ENCODE assay signal across 8 cellular contexts in the genomic region with DNA sequence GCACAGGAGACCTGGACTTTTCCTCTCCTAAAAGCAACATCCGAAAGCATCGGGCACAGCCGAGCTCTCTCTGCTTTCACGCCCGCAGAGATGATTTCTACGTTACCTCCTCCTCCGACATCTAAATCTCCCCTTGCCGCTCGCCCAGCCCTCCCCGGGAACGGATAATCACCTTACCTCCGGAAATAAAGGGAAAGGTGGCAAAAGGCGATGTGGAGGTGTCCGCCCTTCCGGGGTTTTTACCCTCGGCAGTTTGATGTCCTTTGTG. TPM values are rescaled to one million over a fixed set of nuclear protein-coding genes. Genes with fewer than 3 reads are reported as not detected.
DNase-seq lines count a peak whose midpoint lies in the region; TF ChIP-seq lines count a peak whose summit lies in the region.

No MANE protein-coding gene starts in this region.

- peak overlapping the region; percentile 95 for H3K4ac ChIP-seq in trophoblast cell (ENCODE audit: low read depth, low read length)

- H3K27ac ChIP-seq in esophagus muscularis mucosa (replicated peaks in 1 of 4) (peak overlapping the region; percentile 91 to 94 (median 93)), trophoblast cell (ENCODE audit: low read depth, low read length) (peak overlapping the region; percentile 93)

- H3K4me1 ChIP-seq in esophagus muscularis mucosa (peaks cover 21 to 64% (median 49%) of the 10 kb centered on the region in 4 donors), trophoblast cell (ENCODE audit: control insufficient read depth in 1 of 2, insufficient read depth in 2 of 2, low read length in 2 of 2) (peaks cover 2 to 6% of the 10 kb centered on the region in 2 experiments)

- peak overlapping the region; percentile 96 for H2BK5ac ChIP-seq in trophoblast cell (ENCODE audit: low read depth, low read length, poor library complexity)

- POLR2A ChIA-PET in GM10248 (lab: Yijun Ruan, JAX) = interaction anchor here (0.8 to 1.4 kb wide), 6 partner anchors 88 to 143 kb away, joined by 3 to 4 read pairs (median 3); no protein-coding TSS in a partner anchor

- H3K4me2 ChIP-seq in trophoblast cell (ENCODE audit: low read length) = peak overlapping the region; percentile 88

- H3K27me3 ChIP-seq in esophagus muscularis mucosa = no peaks in the 10 kb centered on the region
- no peaks in the 10 kb centered on the region for H3K27me3 ChIP-seq in trophoblast cell (ENCODE audit: insufficient read depth, low read length)

- TF ChIP-seq CTCF in esophagus muscularis mucosa (IDR thresholded peaks at IDR 0.05) = no peak
- no peak for TF ChIP-seq CTCF in GM10248 (IDR thresholded peaks at IDR 0.05; ENCODE audit: control extremely low read depth, extremely low read depth, low read depth, missing control alignments)

- H2AFZ ChIP-seq in trophoblast cell (ENCODE audit: insufficient read depth, low read length, poor library complexity) = peak overlapping the region; percentile 30

- TF ChIP-seq EP300 in esophagus muscularis mucosa (IDR thresholded peaks at IDR 0.05) = no peak

- H3K23ac ChIP-seq in trophoblast cell (ENCODE audit: low read length) = no peak overlapping the region

- intact Hi-C loops in esophagus muscularis mucosa (cut with DNase I) = loop anchor here (2.0 to 5.0 kb wide), 2 partner anchors 61 to 115 kb away; no protein-coding TSS in a partner anchor

- H3K4me3 ChIP-seq in esophagus muscularis mucosa = peak overlapping the region; percentile 59 to 86 (median 68)
- peak overlapping the region; percentile 91 for H3K4me3 ChIP-seq in trophoblast cell (ENCODE audit: low read depth, low read length)

- H2BK120ac ChIP-seq in trophoblast cell (ENCODE audit: insufficient read depth, low read length, poor library complexity) = peak overlapping the region; percentile 91

- peak overlapping the region; percentile 100 for H3K9ac ChIP-seq in trophoblast cell (ENCODE audit: low read length)

- H3K79me2 ChIP-seq in trophoblast cell (ENCODE audit: control insufficient read depth, insufficient read depth, low read length, poor library complexity) = peaks cover 44% of the 10 kb centered on the region

- H3K36me3 ChIP-seq in esophagus muscularis mucosa (no peaks in the 10 kb centered on the region), trophoblast cell (ENCODE audit: control insufficient read depth in 1 of 2, insufficient read depth in 2 of 2, low read length in 2 of 2) (peaks cover 0 to 1% of the 10 kb centered on the region in 2 experiments)

- CTCF ChIA-PET in GM10248 (lab: Yijun Ruan, JAX) = interaction anchor here (0.7 to 2.7 kb wide), 3 partner anchors 14 to 83 kb away, joined by 3 to 7 read pairs (median 3); no protein-coding TSS in a partner anchor

- peak overlapping the region; percentile 98 for H3K18ac ChIP-seq in trophoblast cell (ENCODE audit: low read length)

- peaks cover 46% of the 10 kb centered on the region for H3K79me1 ChIP-seq in trophoblast cell (ENCODE audit: low read length)

- no peak for TF ChIP-seq POLR2A in esophagus muscularis mucosa (IDR thresholded peaks at IDR 0.05; ENCODE audit: low read depth)

- H3K14ac ChIP-seq in trophoblast cell (ENCODE audit: low read length) = peak overlapping the region; percentile 97

- H3K9me3 ChIP-seq in esophagus muscularis mucosa (no peaks in the 10 kb centered on the region), trophoblast cell (ENCODE audit: insufficient read depth, low read depth, low read length) (no peaks in the 10 kb centered on the region)

- peak overlapping the region; percentile 86 for H4K8ac ChIP-seq in trophoblast cell (ENCODE audit: low read depth, low read length)

- peak overlapping the region; percentile 98 for H2AK5ac ChIP-seq in trophoblast cell (ENCODE audit: low read length)

- H2BK12ac ChIP-seq in trophoblast cell (ENCODE audit: low read length) = peak overlapping the region; percentile 61

- 1% methylated on average over 16 of the region's 16 CpGs for WGBS in esophagus muscularis mucosa
- WGBS in trophoblast cell (ENCODE audit: extremely low coverage, insufficient coverage, insufficient read length) = no CpG with 5 or more reads among the region's 16 CpGs

- peak overlapping the region; percentile 85 for H4K12ac ChIP-seq in trophoblast cell (ENCODE audit: low read depth, low read length)

- DNase-seq in EL (peak; percentile 42), NCI-H510A (lab: John Stamatoyannopoulos, UW) (peak; percentile 25), esophagus muscularis mucosa (ENCODE audit: extremely low spot score) (no peak), trophoblast cell (no peak), GM10248 (ENCODE audit: extremely low spot score) (no peak), NCI-H1694 treated with DMSO at 0.1 percent for 48 hours (lab: John Stamatoyannopoulos, UW) (no peak), NCI-H82 (lab: John Stamatoyannopoulos, UW) (no peak)
- no peak for DNase-seq in NK-92 treated with Interleukin-12 subunit alpha and Interleukin-12 subunit beta, amount 100 ng/mL, for 24 hours (lab: John Stamatoyannopoulos, UW)

- H4K91ac ChIP-seq in trophoblast cell (ENCODE audit: low read depth, low read length) = peak overlapping the region; percentile 90

RNA-seq across cellular contexts. Expression of a gene that starts 0.6 kb away (rescaled TPM):
- total RNA-seq in esophagus muscularis mucosa = 100 to 1,000 TPM; 173 to 200 (median 193) TPM
- polyA plus RNA-seq in trophoblast cell (2013) = 376 TPM in 2 replicates

Comparison
In these comparisons a context has a peak if more than half of its experiments do, and no peak if none do; other contexts are left out.
1. DNase-seq: peak in EL (single experiment) and NCI-H510A (single experiment); none in esophagus muscularis mucosa (single experiment), trophoblast cell (0 of 2), NK-92 treated with Interleukin-12 subunit alpha and Interleukin-12 subunit beta, amount 100 ng/mL, for 24 hours (single experiment), GM10248 (single experiment), NCI-H1694 treated with DMSO at 0.1 percent for 48 hours (single experiment) and NCI-H82 (single experiment).